ENCODE assay signal across 17 cellular contexts in the genomic region with DNA sequence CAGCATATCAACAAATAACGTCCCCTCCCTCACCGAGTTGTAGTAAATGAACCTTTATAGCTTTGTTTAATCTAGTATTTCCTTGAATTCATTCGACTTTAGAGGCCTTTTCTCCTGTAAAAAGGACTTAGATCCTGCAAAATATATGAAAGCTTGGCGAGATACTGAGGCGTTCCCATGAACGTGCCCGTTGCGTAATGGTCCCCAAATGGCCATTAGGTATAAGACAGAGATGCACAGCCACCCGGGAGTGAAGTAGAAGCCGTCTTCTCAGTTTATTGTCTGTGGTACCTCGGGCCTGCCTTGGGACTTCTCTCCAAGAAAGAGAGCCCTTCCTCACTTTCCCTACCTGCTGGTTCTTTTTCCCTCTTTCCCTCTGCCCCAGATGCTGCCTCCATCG.
DNase-seq lines count a peak whose midpoint lies in the region; ATAC-seq, FAIRE-seq and TF ChIP-seq lines count a peak whose summit lies in the region.
"Had no signal": no experiment of that assay in that cellular context is flagged by ENCODE, and none has a peak within 500 bp of the region (broad histone marks: within the 10 kb centered on the region; RNA-seq: fewer than 3 reads in every experiment).

No MANE protein-coding gene starts in this region.

- H3K27me3 Mint-ChIP-seq in CD8-positive, alpha-beta T cell (ENCODE audit: low read depth) = peaks cover 54% of the 10 kb centered on the region
- H3K27me3 Mint-ChIP-seq in neural progenitor cell (ENCODE audit: insufficient read depth, low read depth) = peaks cover 18% of the 10 kb centered on the region

- DNase-seq in CD8-positive, alpha-beta T cell = no peak
- DNase-seq in MM.1S (no peak), H1 (ENCODE audit: low read depth in 1 of 2, low spot score in 2 of 2) (no peak), neural progenitor cell (ENCODE audit: low spot score) (no peak), thyroid gland (no peak), UCSD-AML1 (lab: John Stamatoyannopoulos, UW; ENCODE audit: unreplicated experiment) (no peak), superior temporal gyrus (ENCODE audit: extremely low spot score) (no peak)
- no peak for DNase-seq in stimulated activated CD4-positive, alpha-beta T cell treated with anti-CD3 and anti-CD28 coated beads, Interleukin-4, amount 100 ng/mL, for 24 hours
- DNase-seq: activated CD8-positive, alpha-beta memory T cell treated with anti-CD3 and anti-CD28 coated beads, Interleukin-2, amount 10 ng/mL, durations not matched to agents 7 days and 5 days; lower lobe of right lung; NCI-H2029 treated with DMSO at 0.1 percent for 48 hours; NCI-H524 treated with DMSO at 0.1 percent for 48 hours had no signal

- no peaks in the 10 kb centered on the region for H3K9me2 ChIP-seq in MM.1S (replicated peaks; ENCODE audit: insufficient read depth, low read length)

- H3K36me3 Mint-ChIP-seq in CD8-positive, alpha-beta T cell = no peaks in the 10 kb centered on the region
- no peaks in the 10 kb centered on the region for H3K36me3 Mint-ChIP-seq in neural progenitor cell
- H3K36me3 Mint-ChIP-seq: activated CD8-positive, alpha-beta memory T cell treated with anti-CD3 and anti-CD28 coated beads, Interleukin-2, amount 10 ng/mL, durations not matched to agents 7 days and 5 days had no signal

- no peak overlapping the region for H3K27ac Mint-ChIP-seq in CD8-positive, alpha-beta T cell
- no peak overlapping the region for H3K27ac Mint-ChIP-seq in neural progenitor cell
- H3K27ac Mint-ChIP-seq: activated CD8-positive, alpha-beta memory T cell treated with anti-CD3 and anti-CD28 coated beads, Interleukin-2, amount 10 ng/mL, durations not matched to agents 7 days and 5 days had no signal

- no peak overlapping the region for H4K8ac ChIP-seq in H1 (ENCODE audit: extremely low read depth, insufficient read depth, low read length)

- no peak overlapping the region for H3K4me2 ChIP-seq in MM.1S (ENCODE audit: low read depth, low read length)
- H3K4me2 ChIP-seq in H1 (ENCODE audit: insufficient read depth in 1 of 2, low read depth in 2 of 2, low read length in 2 of 2) = peak overlapping the region; percentile 75 to 98; a peak in 3 of 4 replicates
- H3K4me2 ChIP-seq in neural progenitor cell = no peak overlapping the region

- no peak overlapping the region for H2BK12ac ChIP-seq in H1 (ENCODE audit: low read depth, low read length)

- WGBS in H1 (ENCODE audit: extremely low coverage in 1 of 2, insufficient coverage in 1 of 2, insufficient read length in 1 of 2, insufficient replicate concordance in 2 of 2, low coverage in 1 of 2, low lambda C conversion rate in 2 of 2, missing lambda C conversion rate in 1 of 2), 2 experiments = 77% methylated on average over 10 of the region's 12 CpGs; no CpG with 5 or more reads in 1 of the 2 experiments
- WGBS in thyroid gland, 2 donors = 81 to 83% methylated on average over 12 of the region's 12 CpGs

- no peak for TF ChIP-seq POLR2A in H1 (IDR thresholded peaks at IDR 0.05; ENCODE audit: control extremely low read depth in 1 of 2, low read depth in 2 of 2, low read length in 2 of 2)
- TF ChIP-seq POLR2A in thyroid gland (IDR thresholded peaks at IDR 0.05) = no peak

- H4K20me1 ChIP-seq in MM.1S (ENCODE audit: insufficient read depth, low read length) (no peaks in the 10 kb centered on the region), H1 (replicated peaks in 1 of 2; ENCODE audit: control insufficient read depth in 1 of 2, insufficient read depth in 2 of 2, low read length in 2 of 2) (peaks cover 2 to 5% of the 10 kb centered on the region in 2 experiments), neural progenitor cell (ENCODE audit: low read depth) (no peaks in the 10 kb centered on the region)

- no peaks in the 10 kb centered on the region for H3K9me3 Mint-ChIP-seq in CD8-positive, alpha-beta T cell
- no peaks in the 10 kb centered on the region for H3K9me3 Mint-ChIP-seq in neural progenitor cell

- no peak overlapping the region for H3K23ac ChIP-seq in H1 (ENCODE audit: insufficient read length)

- H3K23me2 ChIP-seq in H1 (ENCODE audit: low read depth, low read length) = peaks cover 7% of the 10 kb centered on the region; the same call in 1 of the 2 replicates

- no peak overlapping the region for H3K56ac ChIP-seq in H1 (replicated peaks; ENCODE audit: insufficient read length, low read depth, low read length)

- no peak overlapping the region for H4K5ac ChIP-seq in H1 (ENCODE audit: insufficient read length, low read depth, low read length)

- H2AK5ac ChIP-seq in H1 (ENCODE audit: low read depth, low read length) = no peak overlapping the region

- H2BK120ac ChIP-seq in H1 (replicated peaks; ENCODE audit: low read depth, low read length) = no peak overlapping the region

- no peak for TF ChIP-seq RAD21 in H1 (IDR thresholded peaks at IDR 0.05 in 1 of 2, conservative IDR thresholded peaks at IDR 0.05 in 1 of 2; ENCODE audit: low read depth in 2 of 2, low read length in 2 of 2)

- H3K4me3 ChIP-seq in CD8-positive, alpha-beta T cell (ENCODE audit: low read depth, low read length) = no peak overlapping the region
- no peak overlapping the region for H3K4me3 ChIP-seq in MM.1S (ENCODE audit: low read length)
- peak overlapping the region in 1 of 4 experiments; percentile 88; a peak in 2 of 8 replicates for H3K4me3 ChIP-seq in H1 (ENCODE audit: extremely low read depth in 1 of 4, insufficient read depth in 2 of 4, low read depth in 3 of 4, low read length in 4 of 4)
- H3K4me3 ChIP-seq in neural progenitor cell = no peak overlapping the region
- no peak overlapping the region for H3K4me3 ChIP-seq in thyroid gland (replicated peaks in 1 of 3)
- H3K4me3 ChIP-seq: GM12878 had no signal

- CTCF ChIA-PET in CD8-positive, alpha-beta T cell (lab: Charles Lee) = no interaction called here
- CTCF ChIA-PET in H1 (lab: Charles Lee; ENCODE audit: partially characterized antibody) = interaction anchor here (0.8 to 3.2 kb wide), 7 partner anchors 9 to 313 kb away, joined by 3 to 12 read pairs (median 3); no protein-coding TSS in a partner anchor

- no peaks in the 10 kb centered on the region for H3K9me3 ChIP-seq in CD8-positive, alpha-beta T cell (ENCODE audit: low read length)
- no peaks in the 10 kb centered on the region for H3K9me3 ChIP-seq in MM.1S (replicated peaks; ENCODE audit: insufficient read depth, low read length)
- no peaks in the 10 kb centered on the region for H3K9me3 ChIP-seq in H1 (ENCODE audit: insufficient read depth in 2 of 2, low read depth in 1 of 2, low read length in 1 of 2)
- no peaks in the 10 kb centered on the region for H3K9me3 ChIP-seq in neural progenitor cell (ENCODE audit: low read depth)
- no peaks in the 10 kb centered on the region for H3K9me3 ChIP-seq in thyroid gland
- H3K9me3 ChIP-seq: breast epithelium, esophagus muscularis mucosa, lower lobe of right lung, suprapubic skin had no signal

- no peak overlapping the region for H3K14ac ChIP-seq in H1 (ENCODE audit: insufficient read length)

- no peak overlapping the region for H3K27ac ChIP-seq in CD8-positive, alpha-beta T cell (ENCODE audit: low read depth, low read length)
- H3K27ac ChIP-seq in MM.1S (ENCODE audit: low read length) = no peak overlapping the region
- no peak overlapping the region for H3K27ac ChIP-seq in H1 (ENCODE audit: low read depth, low read length)
- H3K27ac ChIP-seq in neural progenitor cell = no peak overlapping the region
- no peak overlapping the region for H3K27ac ChIP-seq in thyroid gland
- H3K27ac ChIP-seq: breast epithelium, esophagus muscularis mucosa, lower lobe of right lung, suprapubic skin had no signal

- no peaks in the 10 kb centered on the region for H3K79me1 ChIP-seq in H1 (ENCODE audit: low read depth, low read length)

- H3K4ac ChIP-seq in H1 (replicated peaks; ENCODE audit: insufficient read length, low read depth, low read length) = no peak overlapping the region

- no peaks in the 10 kb centered on the region for H3K79me2 ChIP-seq in MM.1S (ENCODE audit: low read length)
- no peaks in the 10 kb centered on the region for H3K79me2 ChIP-seq in H1 (ENCODE audit: control insufficient read depth in 1 of 2, insufficient read depth in 2 of 2, low read length in 2 of 2)
- H3K79me2 ChIP-seq in neural progenitor cell (ENCODE audit: low read depth) = no peaks in the 10 kb centered on the region

- intact Hi-C loops in CD8-positive, alpha-beta T cell (cut with DNase I, micrococcal nuclease) = no loop called here
- intact Hi-C loops in thyroid gland (cut with DNase I) = no loop called here

- ATAC-seq in CD8-positive, alpha-beta T cell = no peak
- ATAC-seq: activated CD4-positive, CD25-positive, alpha-beta regulatory T cell treated with anti-CD3 and anti-CD28 coated beads, Interleukin-2, amount 50 U/mL, for 24 hours; activated CD8-positive, alpha-beta memory T cell treated with anti-CD3 and anti-CD28 coated beads, Interleukin-2, amount 10 ng/mL, durations not matched to agents 7 days and 5 days; GM12878 had no signal

- no peak overlapping the region for H2BK15ac ChIP-seq in H1 (ENCODE audit: low read length)

- no peak overlapping the region for H3K18ac ChIP-seq in H1 (ENCODE audit: extremely low read depth, low read length)

- no peak for FAIRE-seq in H1 (lab: Jason Lieb, UNC)
- FAIRE-seq: GM12878 had no signal

- no peak overlapping the region for H4K91ac ChIP-seq in H1 (replicated peaks; ENCODE audit: insufficient read length, low read length)

- H3K4me1 Mint-ChIP-seq in CD8-positive, alpha-beta T cell (ENCODE audit: low read depth) = peaks cover 11% of the 10 kb centered on the region
- H3K4me1 Mint-ChIP-seq in neural progenitor cell = peaks cover 12% of the 10 kb centered on the region
- H3K4me1 Mint-ChIP-seq: activated CD8-positive, alpha-beta memory T cell treated with anti-CD3 and anti-CD28 coated beads, Interleukin-2, amount 10 ng/mL, durations not matched to agents 7 days and 5 days had no signal

- H3K27me3 ChIP-seq in CD8-positive, alpha-beta T cell (ENCODE audit: insufficient read depth, low read length) = peaks cover 7% of the 10 kb centered on the region
- H3K27me3 ChIP-seq in MM.1S (replicated peaks; ENCODE audit: insufficient read depth, low read length) (no peaks in the 10 kb centered on the region; the same call in 1 of the 2 replicates), H1 (replicated peaks in 1 of 4; ENCODE audit: control insufficient read depth in 3 of 4, extremely low read depth in 1 of 4, insufficient read depth in 3 of 4, low read length in 3 of 4) (peaks cover 5 to 31% (median 22%) of the 10 kb centered on the region in 4 experiments), neural progenitor cell (peaks cover 68% of the 10 kb centered on the region), thyroid gland (no peaks in the 10 kb centered on the region)

- H3F3A ChIP-seq in MM.1S (ENCODE audit: insufficient read depth, low read length) (no peaks in the 10 kb centered on the region), neural progenitor cell (ENCODE audit: low read depth) (no peaks in the 10 kb centered on the region)

- peak overlapping the region; percentile 68 for H3K4me3 Mint-ChIP-seq in CD8-positive, alpha-beta T cell
- peak overlapping the region; percentile 89 for H3K4me3 Mint-ChIP-seq in neural progenitor cell
- H3K4me3 Mint-ChIP-seq: activated CD8-positive, alpha-beta memory T cell treated with anti-CD3 and anti-CD28 coated beads, Interleukin-2, amount 10 ng/mL, durations not matched to agents 7 days and 5 days had no signal

- no peak overlapping the region for H2BK20ac ChIP-seq in H1 (ENCODE audit: low read length)

- H3K4me1 ChIP-seq in CD8-positive, alpha-beta T cell (ENCODE audit: insufficient read depth, low read length) = no peaks in the 10 kb centered on the region
- H3K4me1 ChIP-seq in MM.1S (ENCODE audit: low read length) (no peaks in the 10 kb centered on the region), H1 (replicated peaks in 1 of 4; ENCODE audit: control insufficient read depth in 3 of 4, insufficient read depth in 4 of 4, low read length in 3 of 4) (peaks cover 0 to 15% (median 7%) of the 10 kb centered on the region in 4 experiments; a peak in 6 of 7 replicates), neural progenitor cell (peaks cover 6% of the 10 kb centered on the region), thyroid gland (peaks cover 0 to 10% of the 10 kb centered on the region in 2 donors)
- H3K4me1 ChIP-seq: breast epithelium had no signal

- no peaks in the 10 kb centered on the region for H3K36me3 ChIP-seq in CD8-positive, alpha-beta T cell (ENCODE audit: insufficient read depth, low read length)
- no peaks in the 10 kb centered on the region for H3K36me3 ChIP-seq in MM.1S (replicated peaks; ENCODE audit: insufficient read depth, low read length)
- H3K36me3 ChIP-seq in H1 (ENCODE audit: control insufficient read depth in 2 of 4, insufficient read depth in 4 of 4, low read length in 3 of 4) = no peaks in the 10 kb centered on the region
- no peaks in the 10 kb centered on the region for H3K36me3 ChIP-seq in neural progenitor cell
- no peaks in the 10 kb centered on the region for H3K36me3 ChIP-seq in thyroid gland
- H3K36me3 ChIP-seq: breast epithelium, esophagus muscularis mucosa, lower lobe of right lung, suprapubic skin had no signal

- no peak overlapping the region for H2BK5ac ChIP-seq in H1 (ENCODE audit: low read depth, low read length)

- TF ChIP-seq CTCF in CD8-positive, alpha-beta T cell (IDR thresholded peaks at IDR 0.05) = no peak
- no peak for TF ChIP-seq CTCF in MM.1S (IDR thresholded peaks at IDR 0.05; ENCODE audit: low read length)
- TF ChIP-seq CTCF in H1 (IDR thresholded peaks at IDR 0.05; ENCODE audit: control extremely low read depth in 1 of 3, insufficient read depth in 1 of 3, low read depth in 1 of 3, low read length in 3 of 3) = no peak
- TF ChIP-seq CTCF in neural progenitor cell (IDR thresholded peaks at IDR 0.05) = no peak
- TF ChIP-seq CTCF in thyroid gland (IDR thresholded peaks at IDR 0.05) = no peak

- H3K9ac ChIP-seq in MM.1S (ENCODE audit: low read length) (no peak overlapping the region), H1 (replicated peaks in 1 of 4; ENCODE audit: extremely low read depth in 1 of 4, low read depth in 3 of 4, low read length in 3 of 4) (no peak overlapping the region), neural progenitor cell (no peak overlapping the region)

- POLR2A ChIA-PET in CD8-positive, alpha-beta T cell (lab: Charles Lee) = no interaction called here
- POLR2A ChIA-PET in H1 (lab: Charles Lee; ENCODE audit: partially characterized antibody) = interaction anchor here (0.7 kb wide), 1 partner anchor 23 kb away, joined by 3 read pairs; no protein-coding TSS in a partner anchor

- H2AFZ ChIP-seq in MM.1S (ENCODE audit: low read length) (0 out of 2 replicates have a peak overlapping the region, but pooled peaks have one; percentile 23), H1 (ENCODE audit: low read length) (no peak overlapping the region), neural progenitor cell (replicated peaks) (peak overlapping the region; percentile 58)

- TF ChIP-seq EP300 in H1 (IDR thresholded peaks at IDR 0.05; ENCODE audit: borderline replicate concordance in 1 of 2, low read depth in 2 of 2, low read length in 2 of 2) = no peak

Comparison
In these comparisons a context has a peak if more than half of its experiments do, and no peak if none do; other contexts are left out.
1. H3K4me2 ChIP-seq: peak in H1 (2 of 2); none in MM.1S (single experiment) and neural progenitor cell (single experiment).